In the genomic region with DNA sequence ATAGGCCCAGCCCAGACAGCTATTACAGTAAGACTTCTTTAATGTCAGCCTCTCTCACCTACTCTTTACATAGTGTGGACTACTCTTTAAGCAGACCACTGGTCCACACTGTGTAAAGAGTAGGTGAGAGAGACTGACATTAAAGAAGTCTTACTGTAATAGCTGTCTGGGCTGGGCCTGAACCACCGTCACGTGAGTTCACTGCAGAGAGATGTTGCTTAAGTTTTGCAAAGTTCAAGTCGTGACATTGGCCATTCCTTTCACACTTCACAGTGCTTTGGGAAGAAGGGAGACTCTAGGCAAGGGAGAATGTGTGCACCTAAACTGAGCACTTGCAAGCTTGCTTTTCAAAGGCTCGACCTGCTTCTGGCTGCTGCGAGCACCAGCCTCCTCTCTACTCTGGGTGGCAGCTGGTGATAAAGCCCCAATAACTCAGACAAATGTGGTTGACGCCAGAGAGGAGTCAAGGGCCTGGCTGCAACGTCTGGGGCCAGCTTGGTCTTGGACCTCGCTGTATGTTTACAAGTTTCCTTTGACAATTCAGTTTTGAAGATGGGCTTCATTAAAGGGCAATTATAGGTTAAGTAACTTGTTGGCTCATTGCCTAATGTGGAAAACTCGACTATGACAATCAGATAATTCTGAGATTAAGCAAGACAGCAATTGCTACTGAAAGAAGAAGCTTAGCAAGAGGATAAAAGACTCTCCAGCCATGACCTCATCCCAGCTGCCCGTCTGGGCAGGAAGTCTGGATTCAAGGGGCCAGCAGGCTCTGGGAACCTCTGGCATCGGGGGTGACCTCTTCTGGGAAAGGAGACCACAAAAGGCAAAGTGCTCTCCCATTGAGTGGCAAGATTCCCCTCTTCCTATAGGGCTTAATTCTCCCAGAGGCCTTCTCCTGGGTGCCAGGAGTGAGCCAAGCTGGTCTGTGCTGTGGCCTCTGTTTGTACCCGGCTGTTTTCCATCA, we compare ENCODE assay signal across 9 cellular contexts.
A peak's percentile ranks its signal among the peaks of the same experiment; 100 is the strongest.
DNase-seq lines count a peak whose midpoint lies in the region; ATAC-seq and TF ChIP-seq lines count a peak whose summit lies in the region.
"Had no signal": no experiment of that assay in that cellular context is flagged by ENCODE, and none has a peak within 500 bp of the region (broad histone marks: within the 10 kb centered on the region; RNA-seq: fewer than 3 reads in every experiment).

No MANE protein-coding gene starts in this region.

- H3K4me2 ChIP-seq in smooth muscle cell, result peak overlapping the region; percentile 60

- peak overlapping the region; percentile 91 for H3K27ac ChIP-seq in smooth muscle cell (ENCODE audit: low read depth)

- H3K79me2 ChIP-seq in smooth muscle cell (ENCODE audit: low read depth), result no peaks in the 10 kb centered on the region

- H3K4me1 Mint-ChIP-seq in stimulated activated memory B cell treated with anti-CD40 and anti-IgM and Interleukin-4, amounts not matched to agents 10 μg/mL and 1 μg/mL and 100 μg/mL, for 72 hours, result peaks cover 16% of the 10 kb centered on the region

- TF ChIP-seq CTCF in smooth muscle cell (IDR thresholded peaks at IDR 0.05; ENCODE audit: borderline replicate concordance, insufficient read depth, poor library complexity, severe bottlenecking) (no peak), GM10248 (IDR thresholded peaks at IDR 0.05; ENCODE audit: control extremely low read depth, extremely low read depth, low read depth, missing control alignments) (no peak)

- no peaks in the 10 kb centered on the region for H3K27me3 Mint-ChIP-seq in stimulated activated memory B cell treated with anti-CD40 and anti-IgM and Interleukin-4, amounts not matched to agents 10 μg/mL and 1 μg/mL and 100 μg/mL, for 72 hours

- H4K20me1 ChIP-seq in smooth muscle cell (ENCODE audit: low read depth), result no peaks in the 10 kb centered on the region

- H3K36me3 ChIP-seq in smooth muscle cell (ENCODE audit: low read depth), result no peaks in the 10 kb centered on the region

- peaks cover under 1% of the 10 kb centered on the region for H3K9me3 ChIP-seq in smooth muscle cell (replicated peaks; ENCODE audit: low read depth)

- no peak overlapping the region for H3K27ac Mint-ChIP-seq in stimulated activated memory B cell treated with anti-CD40 and anti-IgM and Interleukin-4, amounts not matched to agents 10 μg/mL and 1 μg/mL and 100 μg/mL, for 72 hours

- H3K4me1 ChIP-seq in smooth muscle cell (ENCODE audit: low read depth), result no peaks in the 10 kb centered on the region

- peaks cover 26% of the 10 kb centered on the region for H3F3A ChIP-seq in smooth muscle cell (ENCODE audit: low read depth)

- H3K36me3 Mint-ChIP-seq in stimulated activated memory B cell treated with anti-CD40 and anti-IgM and Interleukin-4, amounts not matched to agents 10 μg/mL and 1 μg/mL and 100 μg/mL, for 72 hours, result no peaks in the 10 kb centered on the region

- peak; percentile 53 for DNase-seq in NCI-H510A treated with DMSO at 0.1 percent for 48 hours (lab: John Stamatoyannopoulos, UW)
- DNase-seq in NCI-H510A (lab: John Stamatoyannopoulos, UW), result no peak
- peak; percentile 45 for DNase-seq in NCI-H2196 (lab: John Stamatoyannopoulos, UW; ENCODE audit: unreplicated experiment)
- peak; percentile 28 for DNase-seq in ecto neural progenitor cell (ENCODE audit: low spot score)
- no peak for DNase-seq in smooth muscle cell (lab: John Stamatoyannopoulos, UW; ENCODE audit: unreplicated experiment)
- DNase-seq in NCI-H1694 treated with DMSO at 0.1 percent for 48 hours (lab: John Stamatoyannopoulos, UW), result no peak
- no peak for DNase-seq in GM10248 (ENCODE audit: extremely low spot score)
- DNase-seq: SW 1271 had no signal

- no peaks in the 10 kb centered on the region for H3K27me3 ChIP-seq in smooth muscle cell (ENCODE audit: low read depth)

- no peak overlapping the region for H3K4me3 Mint-ChIP-seq in stimulated activated memory B cell treated with anti-CD40 and anti-IgM and Interleukin-4, amounts not matched to agents 10 μg/mL and 1 μg/mL and 100 μg/mL, for 72 hours

- 8% methylated on average over 12 of the region's 12 CpGs for WGBS in smooth muscle cell (ENCODE audit: low lambda C conversion rate)

- peak overlapping the region; percentile 54 for H3K9ac ChIP-seq in smooth muscle cell (ENCODE audit: low read depth)

- POLR2A ChIA-PET in GM10248 (lab: Yijun Ruan, JAX), result no interaction called here

- no peak overlapping the region for H3K4me3 ChIP-seq in smooth muscle cell

- H2AFZ ChIP-seq in smooth muscle cell (ENCODE audit: low read depth), result no peak overlapping the region

- no peak for ATAC-seq in stimulated activated memory B cell treated with anti-CD40 and anti-IgM and Interleukin-4, amounts not matched to agents 10 μg/mL and 1 μg/mL and 100 μg/mL, for 72 hours

- H3K9me3 Mint-ChIP-seq in stimulated activated memory B cell treated with anti-CD40 and anti-IgM and Interleukin-4, amounts not matched to agents 10 μg/mL and 1 μg/mL and 100 μg/mL, for 72 hours, result peaks cover 4% of the 10 kb centered on the region

- CTCF ChIA-PET in GM10248 (lab: Yijun Ruan, JAX), result interaction anchor here (1.0 to 1.9 kb wide), 4 partner anchors 10 to 148 kb away, joined by 3 to 6 read pairs (median 3); no protein-coding TSS in a partner anchor

Comparison
In these comparisons a context has a peak if more than half of its experiments do, and no peak if none do; other contexts are left out.
1. DNase-seq: peak in NCI-H510A treated with DMSO at 0.1 percent for 48 hours (single experiment), NCI-H2196 (single experiment) and ecto neural progenitor cell (single experiment); none in NCI-H510A (single experiment), smooth muscle cell (single experiment), NCI-H1694 treated with DMSO at 0.1 percent for 48 hours (single experiment) and GM10248 (single experiment).